1 cellular context compared by ENCODE assay signal in the genomic region with DNA sequence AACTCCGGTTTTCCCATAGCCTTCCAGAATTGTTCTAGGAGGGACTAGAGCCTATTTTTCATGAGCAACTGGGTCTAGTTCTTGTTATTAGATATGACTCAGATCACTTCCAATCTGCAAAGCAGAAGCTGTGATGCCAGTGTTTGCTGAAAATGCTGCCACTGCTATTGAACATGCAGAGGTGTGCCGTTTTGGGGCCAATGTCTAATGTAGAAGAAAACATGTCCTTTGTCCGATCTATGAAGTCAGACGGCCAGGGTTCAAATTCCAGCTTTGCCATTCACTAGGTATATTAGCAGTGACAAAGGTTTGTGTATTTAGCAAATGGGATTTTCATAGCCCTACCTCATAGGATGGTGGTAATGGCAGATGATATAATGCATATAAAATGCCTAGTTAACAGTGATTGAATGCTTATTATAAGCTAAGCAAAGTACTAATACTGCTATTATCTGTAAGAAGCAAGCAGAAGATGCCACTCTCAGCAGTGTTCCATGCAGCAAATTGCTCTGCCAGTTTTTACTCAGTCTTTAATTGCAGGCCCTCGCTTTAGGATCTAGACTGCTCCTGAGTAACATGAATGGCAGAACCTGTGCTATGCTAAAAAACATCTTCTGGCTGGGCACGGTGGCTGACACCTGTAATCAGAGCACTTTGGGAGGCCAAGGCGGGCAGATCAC.
TF ChIP-seq lines count a peak whose summit lies in the region.

No MANE protein-coding gene starts in this region.

TF ChIP-seq in HepG2, 621 proteins besides CTCF, POLR2A, EP300 and RAD21 (continued from another document and continues in another):
- TF ChIP-seq ZBTB33 (CRISPR knock-in tag; IDR thresholded peaks at IDR 0.05) (peak; percentile 50; the same call in 1 of the 2 replicates), ZNF780A (CRISPR knock-in tag; IDR thresholded peaks at IDR 0.05) (no peak), ZNF468 (CRISPR knock-in tag; IDR thresholded peaks at IDR 0.05) (no peak), REL (CRISPR knock-in tag; conservative IDR thresholded peaks at IDR 0.05) (no peak), ZNF33A (CRISPR knock-in tag; IDR thresholded peaks at IDR 0.05; ENCODE audit: borderline replicate concordance) (no peak), ZNF460 (CRISPR knock-in tag; IDR thresholded peaks at IDR 0.05; ENCODE audit: borderline replicate concordance) (no peak; the same call in 1 of the 2 replicates), KLF15 (CRISPR knock-in tag; IDR thresholded peaks at IDR 0.05; ENCODE audit: borderline replicate concordance) (no peak), ZNF235 (CRISPR knock-in tag; IDR thresholded peaks at IDR 0.05; ENCODE audit: borderline replicate concordance) (no peak), TOE1 (CRISPR knock-in tag; IDR thresholded peaks at IDR 0.05) (no peak), ZNF224 (CRISPR knock-in tag; IDR thresholded peaks at IDR 0.05) (no peak), SP140L (CRISPR knock-in tag; IDR thresholded peaks at IDR 0.05; ENCODE audit: borderline replicate concordance) (no peak), IKZF4 (CRISPR knock-in tag; IDR thresholded peaks at IDR 0.05; ENCODE audit: borderline replicate concordance, low read depth, not compliant biosample characterization) (no peak), YY1 (IDR thresholded peaks at IDR 0.05; ENCODE audit: insufficient read depth, insufficient replicate concordance, low read depth, low read length) (no peak), HNRNPLL (IDR thresholded peaks at IDR 0.05; ENCODE audit: low read depth, low read length, poor library complexity, severe bottlenecking) (no peak), SRSF9 (IDR thresholded peaks at IDR 0.05; ENCODE audit: borderline replicate concordance, insufficient read depth, low read depth, low read length, poor library complexity, severe bottlenecking) (no peak), PREB (CRISPR knock-in tag; IDR thresholded peaks at IDR 0.05) (no peak), JDP2 (CRISPR knock-in tag; IDR thresholded peaks at IDR 0.05; ENCODE audit: borderline replicate concordance) (no peak), MEIS2 (CRISPR knock-in tag; IDR thresholded peaks at IDR 0.05) (peak; percentile 40; the same call in 1 of the 2 replicates), JUN (CRISPR knock-in tag; IDR thresholded peaks at IDR 0.05) (peak; percentile 96), SRSF1 (optimal IDR thresholded peaks at IDR 0.05; ENCODE audit: low read depth, low read length) (no peak), DDIT3 (CRISPR knock-in tag; IDR thresholded peaks at IDR 0.05) (no peak), CBX1 (IDR thresholded peaks at IDR 0.05; ENCODE audit: low read depth) (peak; percentile 20), MBNL3 (CRISPR knock-in tag; conservative IDR thresholded peaks at IDR 0.05) (no peak), SNAPC4 (CRISPR knock-in tag; IDR thresholded peaks at IDR 0.05) (no peak), ZNF333 (CRISPR knock-in tag; IDR thresholded peaks at IDR 0.05; ENCODE audit: borderline replicate concordance) (no peak), ZNF775 (CRISPR knock-in tag; IDR thresholded peaks at IDR 0.05; ENCODE audit: borderline replicate concordance) (no peak), ERF (CRISPR knock-in tag; IDR thresholded peaks at IDR 0.05) (peak; percentile 54; the same call in 1 of the 2 replicates), ZNF207 (IDR thresholded peaks at IDR 0.05; ENCODE audit: borderline replicate concordance) (no peak), ADNP (CRISPR knock-in tag; IDR thresholded peaks at IDR 0.05) (0 out of 2 replicates have a peak, but pooled peaks have one; percentile 32), MAZ (IDR thresholded peaks at IDR 0.05; ENCODE audit: borderline replicate concordance, low read depth, low read length) (no peak), MAZ (CRISPR knock-in tag; IDR thresholded peaks at IDR 0.05; ENCODE audit: low read depth) (no peak), ZNF619 (CRISPR knock-in tag; IDR thresholded peaks at IDR 0.05) (no peak), ZNF749 (CRISPR knock-in tag; IDR thresholded peaks at IDR 0.05; ENCODE audit: borderline replicate concordance) (no peak), ZNF891 (CRISPR knock-in tag; IDR thresholded peaks at IDR 0.05) (no peak), ZNF3 (CRISPR knock-in tag; IDR thresholded peaks at IDR 0.05) (no peak), ZNF441 (CRISPR knock-in tag; IDR thresholded peaks at IDR 0.05; ENCODE audit: borderline replicate concordance) (0 out of 2 replicates have a peak, but pooled peaks have one; percentile 13), KAT2B (IDR thresholded peaks at IDR 0.05; ENCODE audit: borderline replicate concordance, low read depth, low read length) (no peak)
- TF ChIP-seq, protein P1, sequence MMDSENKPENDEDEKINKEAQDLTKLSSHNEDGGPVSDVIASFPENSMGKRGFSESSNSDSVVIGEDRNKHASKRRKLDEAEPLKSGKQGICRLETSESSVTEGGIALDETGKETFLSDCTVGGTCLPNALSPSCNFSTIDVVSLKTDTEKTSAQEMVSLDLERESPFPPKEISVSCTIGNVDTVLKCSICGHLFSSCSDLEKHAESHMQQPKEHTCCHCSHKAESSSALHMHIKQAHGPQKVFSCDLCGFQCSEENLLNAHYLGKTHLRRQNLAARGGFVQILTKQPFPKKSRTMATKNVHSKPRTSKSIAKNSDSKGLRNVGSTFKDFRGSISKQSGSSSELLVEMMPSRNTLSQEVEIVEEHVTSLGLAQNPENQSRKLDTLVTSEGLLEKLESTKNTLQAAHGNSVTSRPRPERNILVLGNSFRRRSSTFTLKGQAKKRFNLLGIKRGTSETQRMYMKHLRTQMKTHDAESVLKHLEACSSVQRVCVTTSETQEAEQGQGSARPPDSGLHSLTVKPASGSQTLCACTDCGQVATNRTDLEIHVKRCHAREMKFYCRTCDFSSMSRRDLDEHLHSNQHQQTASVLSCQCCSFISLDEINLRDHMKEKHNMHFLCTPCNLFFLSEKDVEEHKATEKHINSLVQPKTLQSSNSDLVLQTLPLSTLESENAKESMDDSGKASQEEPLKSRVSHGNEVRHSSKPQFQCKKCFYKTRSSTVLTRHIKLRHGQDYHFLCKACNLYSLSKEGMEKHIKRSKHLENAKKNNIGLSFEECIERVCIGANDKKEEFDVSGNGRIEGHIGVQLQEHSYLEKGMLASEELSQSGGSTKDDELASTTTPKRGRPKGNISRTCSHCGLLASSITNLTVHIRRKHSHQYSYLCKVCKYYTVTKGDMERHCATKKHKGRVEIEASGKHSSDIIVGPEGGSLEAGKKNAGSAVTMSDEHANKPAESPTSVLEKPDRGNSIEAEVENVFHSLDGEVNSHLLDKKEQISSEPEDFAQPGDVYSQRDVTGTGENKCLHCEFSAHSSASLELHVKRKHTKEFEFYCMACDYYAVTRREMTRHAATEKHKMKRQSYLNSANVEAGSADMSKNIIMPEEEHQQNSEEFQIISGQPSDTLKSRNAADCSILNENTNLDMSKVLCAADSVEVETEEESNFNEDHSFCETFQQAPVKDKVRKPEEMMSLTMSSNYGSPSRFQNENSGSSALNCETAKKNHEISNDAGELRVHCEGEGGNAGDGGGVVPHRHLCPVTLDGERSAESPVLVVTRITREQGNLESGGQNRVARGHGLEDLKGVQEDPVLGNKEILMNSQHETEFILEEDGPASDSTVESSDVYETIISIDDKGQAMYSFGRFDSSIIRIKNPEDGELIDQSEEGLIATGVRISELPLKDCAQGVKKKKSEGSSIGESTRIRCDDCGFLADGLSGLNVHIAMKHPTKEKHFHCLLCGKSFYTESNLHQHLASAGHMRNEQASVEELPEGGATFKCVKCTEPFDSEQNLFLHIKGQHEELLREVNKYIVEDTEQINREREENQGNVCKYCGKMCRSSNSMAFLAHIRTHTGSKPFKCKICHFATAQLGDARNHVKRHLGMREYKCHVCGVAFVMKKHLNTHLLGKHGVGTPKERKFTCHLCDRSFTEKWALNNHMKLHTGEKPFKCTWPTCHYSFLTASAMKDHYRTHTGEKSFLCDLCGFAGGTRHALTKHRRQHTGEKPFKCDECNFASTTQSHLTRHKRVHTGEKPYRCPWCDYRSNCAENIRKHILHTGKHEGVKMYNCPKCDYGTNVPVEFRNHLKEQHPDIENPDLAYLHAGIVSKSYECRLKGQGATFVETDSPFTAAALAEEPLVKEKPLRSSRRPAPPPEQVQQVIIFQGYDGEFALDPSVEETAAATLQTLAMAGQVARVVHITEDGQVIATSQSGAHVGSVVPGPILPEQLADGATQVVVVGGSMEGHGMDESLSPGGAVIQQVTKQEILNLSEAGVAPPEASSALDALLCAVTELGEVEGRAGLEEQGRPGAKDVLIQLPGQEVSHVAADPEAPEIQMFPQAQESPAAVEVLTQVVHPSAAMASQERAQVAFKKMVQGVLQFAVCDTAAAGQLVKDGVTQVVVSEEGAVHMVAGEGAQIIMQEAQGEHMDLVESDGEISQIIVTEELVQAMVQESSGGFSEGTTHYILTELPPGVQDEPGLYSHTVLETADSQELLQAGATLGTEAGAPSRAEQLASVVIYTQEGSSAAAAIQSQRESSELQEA (CRISPR knock-in tag; IDR thresholded peaks at IDR 0.05; ENCODE audit: not compliant biosample characterization), result no peak
- TF ChIP-seq, protein P2, sequence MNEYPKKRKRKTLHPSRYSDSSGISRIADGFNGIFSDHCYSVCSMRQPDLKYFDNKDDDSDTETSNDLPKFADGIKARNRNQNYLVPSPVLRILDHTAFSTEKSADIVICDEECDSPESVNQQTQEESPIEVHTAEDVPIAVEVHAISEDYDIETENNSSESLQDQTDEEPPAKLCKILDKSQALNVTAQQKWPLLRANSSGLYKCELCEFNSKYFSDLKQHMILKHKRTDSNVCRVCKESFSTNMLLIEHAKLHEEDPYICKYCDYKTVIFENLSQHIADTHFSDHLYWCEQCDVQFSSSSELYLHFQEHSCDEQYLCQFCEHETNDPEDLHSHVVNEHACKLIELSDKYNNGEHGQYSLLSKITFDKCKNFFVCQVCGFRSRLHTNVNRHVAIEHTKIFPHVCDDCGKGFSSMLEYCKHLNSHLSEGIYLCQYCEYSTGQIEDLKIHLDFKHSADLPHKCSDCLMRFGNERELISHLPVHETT (CRISPR knock-in tag; conservative IDR thresholded peaks at IDR 0.05), result no peak; the same call in 1 of the 2 replicates
- TF ChIP-seq, protein P3, sequence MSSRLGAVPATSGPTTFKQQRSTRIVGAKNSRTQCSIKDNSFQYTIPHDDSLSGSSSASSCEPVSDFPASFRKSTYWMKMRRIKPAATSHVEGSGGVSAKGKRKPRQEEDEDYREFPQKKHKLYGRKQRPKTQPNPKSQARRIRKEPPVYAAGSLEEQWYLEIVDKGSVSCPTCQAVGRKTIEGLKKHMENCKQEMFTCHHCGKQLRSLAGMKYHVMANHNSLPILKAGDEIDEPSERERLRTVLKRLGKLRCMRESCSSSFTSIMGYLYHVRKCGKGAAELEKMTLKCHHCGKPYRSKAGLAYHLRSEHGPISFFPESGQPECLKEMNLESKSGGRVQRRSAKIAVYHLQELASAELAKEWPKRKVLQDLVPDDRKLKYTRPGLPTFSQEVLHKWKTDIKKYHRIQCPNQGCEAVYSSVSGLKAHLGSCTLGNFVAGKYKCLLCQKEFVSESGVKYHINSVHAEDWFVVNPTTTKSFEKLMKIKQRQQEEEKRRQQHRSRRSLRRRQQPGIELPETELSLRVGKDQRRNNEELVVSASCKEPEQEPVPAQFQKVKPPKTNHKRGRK (CRISPR knock-in tag; IDR thresholded peaks at IDR 0.05), result no peak
